Comparison of ENCODE assay signal across 10 cellular contexts in the genomic region with DNA sequence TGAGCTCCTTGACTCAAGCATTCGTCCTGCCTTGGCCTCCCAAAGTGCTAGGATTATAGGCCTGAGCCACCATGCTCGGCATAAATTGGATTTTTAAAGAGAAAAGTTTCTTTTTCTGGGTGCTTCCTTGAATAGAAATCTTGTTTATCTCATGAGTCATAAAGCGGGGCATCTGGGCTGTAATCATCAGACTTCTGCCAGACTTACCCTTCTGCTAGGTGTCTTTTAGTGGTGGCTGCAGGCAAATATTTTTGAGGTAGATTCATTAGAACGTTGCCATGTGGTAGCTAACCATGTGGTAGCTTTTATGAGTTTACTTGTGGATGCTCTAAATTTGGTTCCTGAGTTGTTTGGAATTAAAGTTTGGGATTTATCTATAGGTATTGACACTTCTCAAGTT. TPM values are rescaled to one million over a fixed set of nuclear protein-coding genes. Genes with fewer than 3 reads are reported as not detected.
DNase-seq lines count a peak whose midpoint lies in the region; ATAC-seq and TF ChIP-seq lines count a peak whose summit lies in the region.
"Had no signal": no experiment of that assay in that cellular context is flagged by ENCODE, and none has a peak within 500 bp of the region (broad histone marks: within the 10 kb centered on the region; RNA-seq: fewer than 3 reads in every experiment).

No MANE protein-coding gene starts in this region.

- no peaks in the 10 kb centered on the region for H3K9me2 ChIP-seq in HCT116 (ENCODE audit: insufficient read depth)

- H3K9me3 ChIP-seq in HCT116 (ENCODE audit: control insufficient read depth in 1 of 2, insufficient read depth in 1 of 2, low read depth in 1 of 2, low read length in 2 of 2) (no peaks in the 10 kb centered on the region), adrenal gland (replicated peaks in 1 of 3) (no peaks in the 10 kb centered on the region), iPS-20b (ENCODE audit: insufficient read depth, low read depth, low read length) (no peaks in the 10 kb centered on the region)

- peaks cover 11% of the 10 kb centered on the region; the same call in 1 of the 2 replicates for H4K20me1 ChIP-seq in HCT116 (ENCODE audit: insufficient read depth)

- peak overlapping the region; percentile 9; the same call in 1 of the 2 replicates for H3K9ac ChIP-seq in HCT116 (ENCODE audit: low read length)
- H3K9ac ChIP-seq in iPS-20b (ENCODE audit: low read depth, low read length): no peak overlapping the region

- peak overlapping the region; percentile 78 for H3K27ac ChIP-seq in ACC112 (ENCODE audit: low read depth, low read length)
- H3K27ac ChIP-seq in HCT116 (ENCODE audit: low read depth, low read length): peak overlapping the region; percentile 60; the same call in 1 of the 2 replicates
- H3K27ac ChIP-seq in adrenal gland: peak overlapping the region in 3 of 5 donors; percentile 13 to 84 (median 73)
- H3K27ac ChIP-seq in iPS-20b (ENCODE audit: low read length): peak overlapping the region; percentile 43

- POLR2A ChIA-PET in HCT116 (lab: Charles Lee): interaction anchor here (1.0 kb wide), 1 partner anchor 12 kb away, joined by 3 read pairs; no protein-coding TSS in a partner anchor

- no peak for TF ChIP-seq RAD21 in HCT116 (IDR thresholded peaks at IDR 0.05; ENCODE audit: low read depth)

- H3K4me2 ChIP-seq in HCT116 (ENCODE audit: low read length): peak overlapping the region; percentile 53

- WGBS in adrenal gland, 4 donors: 35 to 55% (median 49%) methylated on average over 4 of the region's 4 CpGs

- H3K4me3 ChIP-seq in ACC112 (ENCODE audit: low read depth, low read length) (no peak overlapping the region), HCT116 (replicated peaks in 1 of 2; ENCODE audit: low read depth in 1 of 2, low read length in 2 of 2) (no peak overlapping the region), adrenal gland (no peak overlapping the region), iPS-20b (ENCODE audit: low read length) (no peak overlapping the region)

- intact Hi-C loops in HCT116 (cut with micrococcal nuclease) (no loop called here), adrenal gland (cut with DNase I) (no loop called here)

- peak; percentile 13 for DNase-seq in HCT116 (ENCODE audit: low read depth, low spot score)
- peak in 1 of 7 donors; percentile 27 for DNase-seq in adrenal gland
- DNase-seq in NCI-H2196 treated with DMSO at 0.1 percent for 48 hours (lab: John Stamatoyannopoulos, UW; ENCODE audit: unreplicated experiment): no peak
- DNase-seq: CD8-positive, alpha-beta memory T cell; NCI-H1417 treated with DMSO at 0.1 percent for 48 hours had no signal

- 0 out of 2 replicates have a peak, but pooled peaks cover 13% of the 10 kb centered on the region for H3K36me3 ChIP-seq in ACC112 (ENCODE audit: insufficient read depth, low read length)
- peaks cover 13 to 28% of the 10 kb centered on the region in 2 experiments; a peak in 2 of 4 replicates for H3K36me3 ChIP-seq in HCT116 (ENCODE audit: control insufficient read depth in 1 of 2, insufficient read depth in 2 of 2, low read length in 2 of 2)
- H3K36me3 ChIP-seq in adrenal gland (replicated peaks in 1 of 2): peaks cover 0 to 27% of the 10 kb centered on the region in 2 donors
- H3K36me3 ChIP-seq in iPS-20b (ENCODE audit: insufficient read depth, low read depth, low read length): peaks cover 41% of the 10 kb centered on the region

- no peaks in the 10 kb centered on the region for H3K27me3 ChIP-seq in ACC112 (ENCODE audit: insufficient read depth, low read length)
- no peaks in the 10 kb centered on the region for H3K27me3 ChIP-seq in HCT116 (ENCODE audit: insufficient read depth, low read length)
- H3K27me3 ChIP-seq in adrenal gland: no peaks in the 10 kb centered on the region
- H3K27me3 ChIP-seq in iPS-20b (ENCODE audit: insufficient read depth, low read length): no peaks in the 10 kb centered on the region

- CTCF ChIA-PET in HCT116 (lab: Charles Lee): interaction anchor here (1.6 to 1.8 kb wide), 2 partner anchors 9 to 30 kb away, joined by 3 to 7 read pairs; no protein-coding TSS in a partner anchor

- TF ChIP-seq CTCF in HCT116 (IDR thresholded peaks at IDR 0.05 in 2 of 3, conservative IDR thresholded peaks at IDR 0.05 in 1 of 3; ENCODE audit: borderline replicate concordance in 1 of 3, insufficient read depth in 1 of 3, low read depth in 2 of 3, low read length in 2 of 3) (no peak), adrenal gland (IDR thresholded peaks at IDR 0.05) (no peak)

- H2AFZ ChIP-seq in ACC112 (ENCODE audit: low read length, unreplicated experiment) (no peak overlapping the region), HCT116 (ENCODE audit: low read depth, low read length, poor library complexity, severe bottlenecking) (no peak overlapping the region)

- TF ChIP-seq POLR2A in HCT116 (IDR thresholded peaks at IDR 0.05; ENCODE audit: borderline replicate concordance, extremely low read depth, insufficient read depth, insufficient read length): no peak
- TF ChIP-seq POLR2A in adrenal gland (IDR thresholded peaks at IDR 0.05): no peak

- RAD21 ChIA-PET in HCT116 (lab: Charles Lee; ENCODE audit: low non-redundant PET in 1 of 2, low total read pairs in 2 of 2, uncharacterized antibody in 2 of 2, unreplicated experiment in 2 of 2): interaction anchor here in 1 of 2 experiments (0.5 kb wide), 1 partner anchor 31 kb away, joined by 3 read pairs; no protein-coding TSS in a partner anchor

- ATAC-seq in HCT116: peak; percentile 56
- ATAC-seq in HG02678 (IDR thresholded peaks at IDR 0.05; ENCODE audit: unreplicated experiment): no peak
- ATAC-seq in GM21423 (IDR thresholded peaks at IDR 0.05; ENCODE audit: unreplicated experiment): no peak
- no peak for ATAC-seq in HG03460 (IDR thresholded peaks at IDR 0.05; ENCODE audit: unreplicated experiment)

- H3K4me1 ChIP-seq in ACC112 (ENCODE audit: control insufficient read depth, insufficient read depth, low read length, unreplicated experiment) (peaks cover 35% of the 10 kb centered on the region), HCT116 (ENCODE audit: control insufficient read depth in 1 of 2, insufficient read depth in 2 of 2, low read length in 2 of 2) (peaks cover 13 to 28% of the 10 kb centered on the region in 2 experiments), adrenal gland (replicated peaks in 1 of 2) (peaks cover 16 to 42% of the 10 kb centered on the region in 2 donors), iPS-20b (ENCODE audit: insufficient read depth, low read length) (peaks cover 11% of the 10 kb centered on the region)

- no TSS peak for BruUV-seq in HCT116 (replicated peaks; lab: Mats Ljungman, UMichigan)

- H3K79me2 ChIP-seq in ACC112 (ENCODE audit: control insufficient read depth, insufficient read depth, low read length, unreplicated experiment) (peaks cover 83% of the 10 kb centered on the region), HCT116 (ENCODE audit: insufficient read depth, low read length) (peaks cover 96% of the 10 kb centered on the region)

TF ChIP-seq in HCT116, 20 proteins besides CTCF, POLR2A, EP300 and RAD21:
- TF ChIP-seq MAX (IDR thresholded peaks at IDR 0.05) (peak; percentile 49; the same call in 1 of the 2 replicates), FOSL1 (IDR thresholded peaks at IDR 0.05; ENCODE audit: low read depth) (peak; percentile 45; the same call in 1 of the 2 replicates), ZNF274 (IDR thresholded peaks at IDR 0.05; ENCODE audit: low read depth, low read length) (no peak)

RNA-seq across cellular contexts. Expression of gene PGS1, which starts 13.4 kb away (rescaled TPM):
- total RNA-seq in HCT116 (2021; ENCODE audit: unreplicated experiment) (44.4 TPM), adrenal gland (10 to 100 TPM; 27.9 to 64.5 (median 34.9) TPM)
- polyA plus RNA-seq in HCT116 (2012): 27.4 and 29.1 TPM in 2 replicates
- polyA plus RNA-seq in adrenal gland: 10 to 100 TPM; 11.9 to 26.9 (median 21.9) TPM

RNA-seq across cellular contexts. Expression of gene SOCS3, which starts 32.0 kb away (rescaled TPM):
- total RNA-seq in HCT116 (2021; ENCODE audit: unreplicated experiment): 26.7 TPM
- polyA plus RNA-seq in HCT116 (2012): 23.7 and 28.3 TPM in 2 replicates
- total RNA-seq in adrenal gland: 100 to 1,000 TPM in 3 of 8 donors, 10 to 100 TPM in 3, 1 to 10 TPM in 2; 5.3 to 114 (median 60.3) TPM
- 10 to 100 TPM in 2 of 3 donors, 1 to 10 TPM in 1; 4.8 to 96.5 (median 15.4) TPM for polyA plus RNA-seq in adrenal gland
